In genomic region chr1:181189245-181189644, GRCh38 we compare ENCODE assay signal across 1 cellular context.
A peak's percentile ranks its signal among the peaks of the same experiment; 100 is the strongest.
TF ChIP-seq lines count a peak whose summit lies in the region.

No MANE protein-coding gene starts in this region.

TF ChIP-seq in IMR-90, 13 proteins besides CTCF, POLR2A, EP300 and RAD21:
- TF ChIP-seq BHLHE40 (IDR thresholded peaks at IDR 0.05; ENCODE audit: low read depth, low read length) (no peak), MAFK (IDR thresholded peaks at IDR 0.05; ENCODE audit: low read depth, low read length) (peak; percentile 87)
TF ChIP-seq in IMR-90: peak in this region for 1.
